In genomic region chr5:132003170-132003744, GRCh38 we compare ENCODE assay signal across 1 cellular context.
TF ChIP-seq lines count a peak whose summit lies in the region.

No MANE protein-coding gene starts in this region.

TF ChIP-seq in HepG2, 621 proteins besides CTCF, POLR2A, EP300 and RAD21 (continued from another document and continues in another):
- no peak for TF ChIP-seq ZBTB49 (CRISPR knock-in tag; IDR thresholded peaks at IDR 0.05; ENCODE audit: borderline replicate concordance)
- no peak for TF ChIP-seq MTF2 (CRISPR knock-in tag; IDR thresholded peaks at IDR 0.05; ENCODE audit: borderline replicate concordance)
- TF ChIP-seq ZNF710 (CRISPR knock-in tag; IDR thresholded peaks at IDR 0.05; ENCODE audit: borderline replicate concordance), result 0 out of 2 replicates have a peak, but pooled peaks have one; percentile 47
- TF ChIP-seq ZNF136 (CRISPR knock-in tag; IDR thresholded peaks at IDR 0.05; ENCODE audit: low read depth), result 0 out of 2 replicates have a peak, but pooled peaks have one; percentile 27
- TF ChIP-seq, protein P1, sequence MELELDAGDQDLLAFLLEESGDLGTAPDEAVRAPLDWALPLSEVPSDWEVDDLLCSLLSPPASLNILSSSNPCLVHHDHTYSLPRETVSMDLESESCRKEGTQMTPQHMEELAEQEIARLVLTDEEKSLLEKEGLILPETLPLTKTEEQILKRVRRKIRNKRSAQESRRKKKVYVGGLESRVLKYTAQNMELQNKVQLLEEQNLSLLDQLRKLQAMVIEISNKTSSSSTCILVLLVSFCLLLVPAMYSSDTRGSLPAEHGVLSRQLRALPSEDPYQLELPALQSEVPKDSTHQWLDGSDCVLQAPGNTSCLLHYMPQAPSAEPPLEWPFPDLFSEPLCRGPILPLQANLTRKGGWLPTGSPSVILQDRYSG (CRISPR knock-in tag; IDR thresholded peaks at IDR 0.05), result no peak
- TF ChIP-seq, protein P2, sequence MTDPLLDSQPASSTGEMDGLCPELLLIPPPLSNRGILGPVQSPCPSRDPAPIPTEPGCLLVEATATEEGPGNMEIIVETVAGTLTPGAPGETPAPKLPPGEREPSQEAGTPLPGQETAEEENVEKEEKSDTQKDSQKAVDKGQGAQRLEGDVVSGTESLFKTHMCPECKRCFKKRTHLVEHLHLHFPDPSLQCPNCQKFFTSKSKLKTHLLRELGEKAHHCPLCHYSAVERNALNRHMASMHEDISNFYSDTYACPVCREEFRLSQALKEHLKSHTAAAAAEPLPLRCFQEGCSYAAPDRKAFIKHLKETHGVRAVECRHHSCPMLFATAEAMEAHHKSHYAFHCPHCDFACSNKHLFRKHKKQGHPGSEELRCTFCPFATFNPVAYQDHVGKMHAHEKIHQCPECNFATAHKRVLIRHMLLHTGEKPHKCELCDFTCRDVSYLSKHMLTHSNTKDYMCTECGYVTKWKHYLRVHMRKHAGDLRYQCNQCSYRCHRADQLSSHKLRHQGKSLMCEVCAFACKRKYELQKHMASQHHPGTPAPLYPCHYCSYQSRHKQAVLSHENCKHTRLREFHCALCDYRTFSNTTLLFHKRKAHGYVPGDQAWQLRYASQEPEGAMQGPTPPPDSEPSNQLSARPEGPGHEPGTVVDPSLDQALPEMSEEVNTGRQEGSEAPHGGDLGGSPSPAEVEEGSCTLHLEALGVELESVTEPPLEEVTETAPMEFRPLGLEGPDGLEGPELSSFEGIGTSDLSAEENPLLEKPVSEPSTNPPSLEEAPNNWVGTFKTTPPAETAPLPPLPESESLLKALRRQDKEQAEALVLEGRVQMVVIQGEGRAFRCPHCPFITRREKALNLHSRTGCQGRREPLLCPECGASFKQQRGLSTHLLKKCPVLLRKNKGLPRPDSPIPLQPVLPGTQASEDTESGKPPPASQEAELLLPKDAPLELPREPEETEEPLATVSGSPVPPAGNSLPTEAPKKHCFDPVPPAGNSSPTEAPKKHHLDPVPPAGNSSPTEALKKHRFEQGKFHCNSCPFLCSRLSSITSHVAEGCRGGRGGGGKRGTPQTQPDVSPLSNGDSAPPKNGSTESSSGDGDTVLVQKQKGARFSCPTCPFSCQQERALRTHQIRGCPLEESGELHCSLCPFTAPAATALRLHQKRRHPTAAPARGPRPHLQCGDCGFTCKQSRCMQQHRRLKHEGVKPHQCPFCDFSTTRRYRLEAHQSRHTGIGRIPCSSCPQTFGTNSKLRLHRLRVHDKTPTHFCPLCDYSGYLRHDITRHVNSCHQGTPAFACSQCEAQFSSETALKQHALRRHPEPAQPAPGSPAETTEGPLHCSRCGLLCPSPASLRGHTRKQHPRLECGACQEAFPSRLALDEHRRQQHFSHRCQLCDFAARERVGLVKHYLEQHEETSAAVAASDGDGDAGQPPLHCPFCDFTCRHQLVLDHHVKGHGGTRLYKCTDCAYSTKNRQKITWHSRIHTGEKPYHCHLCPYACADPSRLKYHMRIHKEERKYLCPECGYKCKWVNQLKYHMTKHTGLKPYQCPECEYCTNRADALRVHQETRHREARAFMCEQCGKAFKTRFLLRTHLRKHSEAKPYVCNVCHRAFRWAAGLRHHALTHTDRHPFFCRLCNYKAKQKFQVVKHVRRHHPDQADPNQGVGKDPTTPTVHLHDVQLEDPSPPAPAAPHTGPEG (CRISPR knock-in tag; IDR thresholded peaks at IDR 0.05), result peak; percentile 62; the same call in 1 of the 2 replicates
- no peak for TF ChIP-seq GLMP (CRISPR knock-in tag; IDR thresholded peaks at IDR 0.05; ENCODE audit: borderline replicate concordance)
- TF ChIP-seq KAT7 (CRISPR knock-in tag; IDR thresholded peaks at IDR 0.05; ENCODE audit: borderline replicate concordance), result no peak; the same call in 1 of the 2 replicates
- no peak for TF ChIP-seq TAF15 (IDR thresholded peaks at IDR 0.05; ENCODE audit: low read depth, low read length, poor library complexity, severe bottlenecking)
- no peak for TF ChIP-seq GTF3A (CRISPR knock-in tag; conservative IDR thresholded peaks at IDR 0.05)
- no peak for TF ChIP-seq RNF2 (conservative IDR thresholded peaks at IDR 0.05; ENCODE audit: low read depth)
- no peak for TF ChIP-seq EEA1 (CRISPR knock-in tag; IDR thresholded peaks at IDR 0.05; ENCODE audit: borderline replicate concordance)
- no peak for TF ChIP-seq ZNF83 (CRISPR knock-in tag; IDR thresholded peaks at IDR 0.05; ENCODE audit: borderline replicate concordance)
- TF ChIP-seq HNF4G (IDR thresholded peaks at IDR 0.05; ENCODE audit: borderline replicate concordance, low read depth, low read length), result no peak
- TF ChIP-seq HNF4G (CRISPR knock-in tag; IDR thresholded peaks at IDR 0.05; ENCODE audit: borderline replicate concordance, low read depth), result no peak
- TF ChIP-seq JUND (CRISPR knock-in tag; IDR thresholded peaks at IDR 0.05), result no peak
- TF ChIP-seq JUN (CRISPR knock-in tag; IDR thresholded peaks at IDR 0.05), result no peak
- peak; percentile 17; the same call in 1 of the 2 replicates for TF ChIP-seq NR2C2 (CRISPR knock-in tag; IDR thresholded peaks at IDR 0.05; ENCODE audit: borderline replicate concordance)
- TF ChIP-seq, protein P3, sequence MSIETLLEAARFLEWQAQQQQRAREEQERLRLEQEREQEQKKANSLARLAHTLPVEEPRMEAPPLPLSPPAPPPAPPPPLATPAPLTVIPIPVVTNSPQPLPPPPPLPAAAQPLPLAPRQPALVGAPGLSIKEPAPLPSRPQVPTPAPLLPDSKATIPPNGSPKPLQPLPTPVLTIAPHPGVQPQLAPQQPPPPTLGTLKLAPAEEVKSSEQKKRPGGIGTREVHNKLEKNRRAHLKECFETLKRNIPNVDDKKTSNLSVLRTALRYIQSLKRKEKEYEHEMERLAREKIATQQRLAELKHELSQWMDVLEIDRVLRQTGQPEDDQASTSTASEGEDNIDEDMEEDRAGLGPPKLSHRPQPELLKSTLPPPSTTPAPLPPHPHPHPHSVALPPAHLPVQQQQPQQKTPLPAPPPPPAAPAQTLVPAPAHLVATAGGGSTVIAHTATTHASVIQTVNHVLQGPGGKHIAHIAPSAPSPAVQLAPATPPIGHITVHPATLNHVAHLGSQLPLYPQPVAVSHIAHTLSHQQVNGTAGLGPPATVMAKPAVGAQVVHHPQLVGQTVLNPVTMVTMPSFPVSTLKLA (IDR thresholded peaks at IDR 0.05), result no peak
- no peak for TF ChIP-seq GRHL1 (CRISPR knock-in tag; conservative IDR thresholded peaks at IDR 0.05)
- peak; percentile 82 for TF ChIP-seq ZFP91 (CRISPR knock-in tag; IDR thresholded peaks at IDR 0.05; ENCODE audit: borderline replicate concordance)
- TF ChIP-seq, protein P4, sequence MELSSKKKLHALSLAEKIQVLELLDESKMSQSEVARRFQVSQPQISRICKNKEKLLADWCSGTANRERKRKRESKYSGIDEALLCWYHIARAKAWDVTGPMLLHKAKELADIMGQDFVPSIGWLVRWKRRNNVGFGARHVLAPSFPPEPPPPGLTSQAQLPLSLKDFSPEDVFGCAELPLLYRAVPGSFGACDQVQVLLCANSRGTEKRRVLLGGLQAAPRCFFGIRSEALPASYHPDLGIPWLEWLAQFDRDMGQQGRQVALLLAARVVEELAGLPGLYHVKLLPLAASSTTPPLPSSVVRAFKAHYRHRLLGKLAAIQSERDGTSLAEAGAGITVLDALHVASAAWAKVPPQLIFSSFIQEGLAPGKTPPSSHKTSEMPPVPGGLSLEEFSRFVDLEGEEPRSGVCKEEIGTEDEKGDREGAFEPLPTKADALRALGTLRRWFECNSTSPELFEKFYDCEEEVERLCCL (CRISPR knock-in tag; IDR thresholded peaks at IDR 0.05; ENCODE audit: borderline replicate concordance), result no peak
- no peak for TF ChIP-seq MAFG (CRISPR knock-in tag; IDR thresholded peaks at IDR 0.05)
- no peak for TF ChIP-seq ZNF558 (CRISPR knock-in tag; IDR thresholded peaks at IDR 0.05; ENCODE audit: borderline replicate concordance)
- TF ChIP-seq STAG1 (CRISPR knock-in tag; IDR thresholded peaks at IDR 0.05), result peak; percentile 57
- peak; percentile 69 for TF ChIP-seq ZMYM3 (CRISPR knock-in tag; IDR thresholded peaks at IDR 0.05)
- TF ChIP-seq ZNF674 (CRISPR knock-in tag; IDR thresholded peaks at IDR 0.05; ENCODE audit: low read depth), result no peak
- no peak for TF ChIP-seq RBFOX2 (IDR thresholded peaks at IDR 0.05; ENCODE audit: low read depth, low read length)
- TF ChIP-seq ZNF792 (CRISPR knock-in tag; IDR thresholded peaks at IDR 0.05), result peak; percentile 73; the same call in 1 of the 2 replicates
- no peak for TF ChIP-seq ZNF781 (CRISPR knock-in tag; IDR thresholded peaks at IDR 0.05; ENCODE audit: borderline replicate concordance, not compliant biosample characterization)
- no peak for TF ChIP-seq THAP8 (CRISPR knock-in tag; IDR thresholded peaks at IDR 0.05; ENCODE audit: borderline replicate concordance)
- peak; percentile 41; the same call in 1 of the 2 replicates for TF ChIP-seq MYC (CRISPR knock-in tag; IDR thresholded peaks at IDR 0.05; ENCODE audit: borderline replicate concordance)
- TF ChIP-seq ZNF605 (CRISPR knock-in tag; IDR thresholded peaks at IDR 0.05), result peak; percentile 60; the same call in 1 of the 2 replicates
- no peak for TF ChIP-seq ZNF572 (CRISPR knock-in tag; IDR thresholded peaks at IDR 0.05)
- TF ChIP-seq KLF12 (CRISPR knock-in tag; IDR thresholded peaks at IDR 0.05; ENCODE audit: borderline replicate concordance), result no peak
- no peak for TF ChIP-seq ZIK1 (CRISPR knock-in tag; IDR thresholded peaks at IDR 0.05; ENCODE audit: borderline replicate concordance, low read depth)
- TF ChIP-seq SCMH1 (CRISPR knock-in tag; IDR thresholded peaks at IDR 0.05; ENCODE audit: borderline replicate concordance), result no peak
- peak; percentile 93 for TF ChIP-seq HNRNPL (IDR thresholded peaks at IDR 0.05; ENCODE audit: low read depth, low read length)
- TF ChIP-seq ZNF446 (CRISPR knock-in tag; IDR thresholded peaks at IDR 0.05), result no peak
- no peak for TF ChIP-seq ZNF543 (CRISPR knock-in tag; IDR thresholded peaks at IDR 0.05)
